In the genomic region with DNA sequence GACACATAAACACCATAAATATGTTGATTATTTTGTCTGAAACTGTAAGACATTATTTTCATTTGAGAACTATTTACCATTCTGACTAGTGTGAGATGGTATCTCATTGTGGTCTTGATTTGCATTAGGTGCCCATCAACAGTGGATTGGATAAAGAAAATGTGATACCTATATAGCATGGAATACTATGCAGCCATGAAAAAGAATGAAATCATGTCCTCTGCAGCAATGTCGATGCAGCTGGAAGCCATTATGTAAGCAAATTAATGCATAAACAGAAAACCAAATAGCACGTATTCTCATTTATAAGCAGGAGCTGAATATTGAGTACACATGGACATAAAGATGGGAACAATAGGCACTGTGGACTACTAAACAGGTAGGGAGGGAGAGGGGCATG, we compare ENCODE assay signal across 37 cellular contexts.
"Had no signal": no experiment of that assay in that cellular context is flagged by ENCODE, and none has a peak within 500 bp of the region (broad histone marks: within the 10 kb centered on the region; RNA-seq: fewer than 3 reads in every experiment).

No MANE protein-coding gene starts in this region.

- FAIRE-seq: astrocyte, TTC549 had no signal

- H3K27me3 Mint-ChIP-seq: activated B cell treated with CpG ODN at 0.5 μM for 24 hours; activated CD4-positive, alpha-beta memory T cell treated with anti-CD3 and anti-CD28 coated beads for 36 hours; activated CD4-positive, alpha-beta T cell treated with anti-CD3 and anti-CD28 coated beads, Interleukin-2, amount 10 ng/mL, durations not matched to agents 24 days and 14 days; activated CD8-positive, alpha-beta T cell treated with anti-CD3 and anti-CD28 coated beads for 36 hours; activated naive CD8-positive, alpha-beta T cell treated with anti-CD3 and anti-CD28 coated beads for 36 hours; activated T-helper 17 cell treated with anti-CD3 and anti-CD28 coated beads, Interleukin-2, amount 50 U/mL, for 72 hours had no signal

- H3K36me3 ChIP-seq: adrenal gland, brain microvascular endothelial cell, breast epithelium had no signal

- H3K27ac Mint-ChIP-seq: activated B cell treated with CpG ODN at 0.5 μM for 24 hours; activated CD4-positive, alpha-beta memory T cell treated with anti-CD3 and anti-CD28 coated beads for 36 hours; activated CD4-positive, alpha-beta T cell treated with anti-CD3 and anti-CD28 coated beads, Interleukin-2, amount 10 ng/mL, durations not matched to agents 24 days and 14 days; activated CD8-positive, alpha-beta T cell treated with anti-CD3 and anti-CD28 coated beads for 36 hours; activated naive CD4-positive, alpha-beta T cell treated with anti-CD3 and anti-CD28 coated beads for 36 hours; activated naive CD4-positive, alpha-beta T cell treated with anti-CD3 and anti-CD28 coated beads, Interleukin-2, amount 50 U/mL, for 72 hours; activated naive CD8-positive, alpha-beta T cell treated with anti-CD3 and anti-CD28 coated beads for 36 hours; activated T-cell treated with anti-CD3 and anti-CD28 coated beads, Interleukin-2, amount 50 U/mL, for 72 hours; activated T-helper 1 cell treated with anti-CD3 and anti-CD28 coated beads, Interleukin-12 subunit alpha, Interleukin-12 subunit beta, Interleukin-2, Interleukin-4 antibody, amounts not matched to agents 30 ng/mL and 10 ng/mL and 1 ng/mL, durations not matched to agents 14 hours and 24 hours and 36 hours; activated T-helper 17 cell treated with anti-CD3 and anti-CD28 coated beads, Interleukin-2, amount 50 U/mL, for 72 hours; T-helper 1 cell treated with Interleukin-12 subunit alpha and Interleukin-12 subunit beta and Interleukin-4 antibody, amounts not matched to agents 30 μg/mL and 1 μg/mL, for 36 hours; T-helper 2 cell treated with Interferon-gamma antibody and Interleukin-4, amounts not matched to agents 5 μg/mL and 100 μg/mL, for 36 hours had no signal

- H3K9me3 Mint-ChIP-seq: activated B cell treated with CpG ODN at 0.5 μM for 24 hours; activated CD4-positive, alpha-beta T cell treated with anti-CD3 and anti-CD28 coated beads, Interleukin-2, amount 10 ng/mL, durations not matched to agents 24 days and 14 days; activated T-helper 17 cell treated with anti-CD3 and anti-CD28 coated beads, Interleukin-2, amount 50 U/mL, for 72 hours; T-helper 2 cell treated with Interferon-gamma antibody and Interleukin-4, amounts not matched to agents 5 μg/mL and 100 μg/mL, for 36 hours had no signal

- H3K4me3 Mint-ChIP-seq: activated B cell treated with CpG ODN at 0.5 μM for 24 hours; activated CD4-positive, alpha-beta memory T cell treated with anti-CD3 and anti-CD28 coated beads for 36 hours; activated CD4-positive, alpha-beta T cell treated with anti-CD3 and anti-CD28 coated beads, Interleukin-2, amount 10 ng/mL, durations not matched to agents 24 days and 14 days; activated CD8-positive, alpha-beta T cell treated with anti-CD3 and anti-CD28 coated beads for 36 hours; activated naive CD4-positive, alpha-beta T cell treated with anti-CD3 and anti-CD28 coated beads for 36 hours; activated naive CD8-positive, alpha-beta T cell treated with anti-CD3 and anti-CD28 coated beads for 36 hours; activated T-cell treated with anti-CD3 and anti-CD28 coated beads, Interleukin-2, amount 50 U/mL, for 4 hours; activated T-cell treated with anti-CD3 and anti-CD28 coated beads, Interleukin-2, amount 50 U/mL, for 72 hours; activated T-helper 1 cell treated with anti-CD3 and anti-CD28 coated beads, Interleukin-12 subunit alpha, Interleukin-12 subunit beta, Interleukin-2, Interleukin-4 antibody, amounts not matched to agents 30 ng/mL and 10 ng/mL and 1 ng/mL, durations not matched to agents 14 hours and 24 hours and 36 hours; activated T-helper 17 cell treated with anti-CD3 and anti-CD28 coated beads, Interleukin-2, amount 50 U/mL, for 72 hours; T-helper 1 cell treated with Interleukin-12 subunit alpha and Interleukin-12 subunit beta and Interleukin-4 antibody, amounts not matched to agents 30 μg/mL and 1 μg/mL, for 36 hours; T-helper 2 cell treated with Interferon-gamma antibody and Interleukin-4, amounts not matched to agents 5 μg/mL and 100 μg/mL, for 36 hours had no signal

- H3K4me3 ChIP-seq: adrenal gland, body of pancreas, breast epithelium had no signal

- H3K4me1 ChIP-seq: body of pancreas, breast epithelium had no signal

- H3K27me3 ChIP-seq: adrenal gland, body of pancreas, brain microvascular endothelial cell, breast epithelium had no signal

- H3K36me3 Mint-ChIP-seq: activated CD4-positive, alpha-beta memory T cell treated with anti-CD3 and anti-CD28 coated beads for 36 hours had no signal

- DNase-seq: activated B cell treated with CpG ODN at 0.5 μM for 24 hours; activated CD4-positive, alpha-beta memory T cell treated with anti-CD3 and anti-CD28 coated beads for 36 hours; activated CD4-positive, alpha-beta T cell treated with anti-CD3 and anti-CD28 coated beads for 4 hours; activated CD4-positive, alpha-beta T cell treated with anti-CD3 and anti-CD28 coated beads, Interleukin-2, amount 10 ng/mL, durations not matched to agents 24 days and 14 days; activated CD4-positive, alpha-beta T cell treated with anti-CD3 and anti-CD28 coated beads, Interleukin-2, amount 50 U/mL, for 1 hour; activated CD4-positive, alpha-beta T cell treated with anti-CD3 and anti-CD28 coated beads, Interleukin-2, amount 50 U/mL, for 4 hours; activated CD4-positive, CD25-positive, alpha-beta regulatory T cell treated with anti-CD3 and anti-CD28 coated beads, Interleukin-2, amount 50 U/mL, for 72 hours; activated CD8-positive, alpha-beta memory T cell treated with anti-CD3 and anti-CD28 coated beads, Interleukin-2, amount 50 U/mL, for 4 hours; activated CD8-positive, alpha-beta T cell treated with anti-CD3 and anti-CD28 coated beads for 36 hours; activated effector memory CD4-positive, alpha-beta T cell treated with anti-CD3 and anti-CD28 coated beads, Interleukin-2, amount 50 U/mL, for 16 hours; activated gamma-delta T cell treated with Interleukin-2 at 50 U/mL for 16 hours; activated naive CD4-positive, alpha-beta T cell; activated naive CD4-positive, alpha-beta T cell treated with anti-CD3 and anti-CD28 coated beads for 36 hours; activated naive CD4-positive, alpha-beta T cell treated with anti-CD3 and anti-CD28 coated beads, Interleukin-2, amount 50 U/mL, for 16 hours; activated naive CD8-positive, alpha-beta T cell treated with anti-CD3 and anti-CD28 coated beads for 36 hours; activated T-cell treated with anti-CD3 and anti-CD28 coated beads for 4 hours; activated T-cell treated with anti-CD3 and anti-CD28 coated beads, Interleukin-2, amount 50 U/mL, for 1 hour; activated T-cell treated with anti-CD3 and anti-CD28 coated beads, Interleukin-2, amount 50 U/mL, for 4 hours; activated T-cell treated with anti-CD3 and anti-CD28 coated beads, Interleukin-2, amount 50 U/mL, for 72 hours; adrenal gland; amniotic stem cell; aorta; body of pancreas; brain microvascular endothelial cell; central memory CD4-positive, alpha-beta T cell; T-helper 1 cell; T-helper 2 cell; T-helper 9 cell had no signal

- H3K27ac ChIP-seq: body of pancreas, brain microvascular endothelial cell, breast epithelium, VCaP had no signal

- H3K9me3 ChIP-seq: adrenal gland, body of pancreas, breast epithelium had no signal

- ATAC-seq: activated CD8-positive, alpha-beta T cell treated with anti-CD3 and anti-CD28 coated beads for 36 hours; activated naive CD4-positive, alpha-beta T cell treated with anti-CD3 and anti-CD28 coated beads, Interleukin-2, amount 50 U/mL, for 72 hours; activated T-cell treated with anti-CD3 and anti-CD28 coated beads, Interleukin-2, amount 50 U/mL, for 4 hours; activated T-cell treated with anti-CD3 and anti-CD28 coated beads, Interleukin-2, amount 50 U/mL, for 72 hours; activated T-helper 17 cell treated with anti-CD3 and anti-CD28 coated beads, Interleukin-2, amount 50 U/mL, for 72 hours; body of pancreas had no signal
